Comparison of ENCODE assay signal across 21 cellular contexts in the genomic region with DNA sequence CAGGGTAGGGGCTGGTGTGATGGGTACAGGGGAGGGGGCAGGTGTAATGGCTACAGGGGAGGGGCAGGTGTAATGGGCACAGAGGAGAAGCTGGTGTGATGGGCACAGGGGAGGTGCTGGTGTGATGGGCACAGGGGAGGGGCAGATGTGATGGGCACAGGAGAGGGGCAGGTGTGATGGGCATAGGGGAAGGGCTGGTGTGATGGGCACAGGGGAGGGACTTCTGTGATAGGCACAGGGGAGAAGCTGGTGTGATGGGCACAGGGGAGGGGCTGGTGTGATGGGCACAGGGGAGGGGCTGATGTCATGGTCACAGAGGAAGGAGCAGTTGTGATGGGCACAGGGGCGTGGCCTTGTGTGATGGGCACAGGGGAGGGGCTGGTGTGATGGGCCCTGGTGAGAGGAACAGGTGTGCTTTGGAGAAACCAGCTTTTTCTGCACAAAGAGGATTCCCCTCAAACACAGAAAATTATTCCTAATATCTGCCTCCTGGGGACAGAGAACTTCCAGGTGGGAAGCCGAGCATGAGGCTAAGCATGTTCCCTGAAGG. TPM values are rescaled to one million over a fixed set of nuclear protein-coding genes. Genes with fewer than 3 reads are reported as not detected.
A peak's percentile ranks its signal among the peaks of the same experiment; 100 is the strongest.
DNase-seq lines count a peak whose midpoint lies in the region; ATAC-seq and TF ChIP-seq lines count a peak whose summit lies in the region.
"Had no signal": no experiment of that assay in that cellular context is flagged by ENCODE, and none has a peak within 500 bp of the region (broad histone marks: within the 10 kb centered on the region; RNA-seq: fewer than 3 reads in every experiment).

No MANE protein-coding gene starts in this region.

- H3K4me1 Mint-ChIP-seq in activated CD8-positive, alpha-beta memory T cell treated with anti-CD3 and anti-CD28 coated beads, Interleukin-2, amount 10 ng/mL, durations not matched to agents 7 days and 5 days = peaks cover 7% of the 10 kb centered on the region
- peaks cover 6 to 17% of the 10 kb centered on the region in 2 donors for H3K4me1 Mint-ChIP-seq in immature natural killer cell
- H3K4me1 Mint-ChIP-seq: CD4-positive, CD25-positive, alpha-beta regulatory T cell had no signal

- CTCF ChIA-PET in activated CD8-positive, alpha-beta memory T cell treated with anti-CD3 and anti-CD28 coated beads, Interleukin-2, amount 10 ng/mL, durations not matched to agents 7 days and 5 days (lab: Charles Lee) = no interaction called here

- no peaks in the 10 kb centered on the region for H3K36me3 Mint-ChIP-seq in activated CD8-positive, alpha-beta memory T cell treated with anti-CD3 and anti-CD28 coated beads, Interleukin-2, amount 10 ng/mL, durations not matched to agents 7 days and 5 days
- H3K36me3 Mint-ChIP-seq in immature natural killer cell = no peaks in the 10 kb centered on the region
- H3K36me3 Mint-ChIP-seq: CD4-positive, CD25-positive, alpha-beta regulatory T cell; CD8-positive, alpha-beta memory T cell had no signal

- H3K27ac Mint-ChIP-seq in activated CD8-positive, alpha-beta memory T cell treated with anti-CD3 and anti-CD28 coated beads, Interleukin-2, amount 10 ng/mL, durations not matched to agents 7 days and 5 days = no peak overlapping the region
- H3K27ac Mint-ChIP-seq in immature natural killer cell = peak overlapping the region in 1 of 6 donors; percentile 60
- H3K27ac Mint-ChIP-seq: CD4-positive, CD25-positive, alpha-beta regulatory T cell; CD8-positive, alpha-beta memory T cell had no signal

- TF ChIP-seq CTCF in coronary artery (IDR thresholded peaks at IDR 0.05) (no peak), MM.1S (IDR thresholded peaks at IDR 0.05; ENCODE audit: low read length) (no peak)

- no peaks in the 10 kb centered on the region for H3K79me2 ChIP-seq in MM.1S (ENCODE audit: low read length)

- no peak overlapping the region for H3K4me3 ChIP-seq in coronary artery
- H3K4me3 ChIP-seq in MM.1S (ENCODE audit: low read length) = no peak overlapping the region
- H3K4me3 ChIP-seq: GM12878, HAP-1 had no signal

- no peak overlapping the region for H3K9ac ChIP-seq in MM.1S (ENCODE audit: low read length)

- no peaks in the 10 kb centered on the region for H3K9me3 Mint-ChIP-seq in activated CD8-positive, alpha-beta memory T cell treated with anti-CD3 and anti-CD28 coated beads, Interleukin-2, amount 10 ng/mL, durations not matched to agents 7 days and 5 days (ENCODE audit: low read depth)
- H3K9me3 Mint-ChIP-seq in immature natural killer cell = no peaks in the 10 kb centered on the region
- H3K9me3 Mint-ChIP-seq: CD4-positive, CD25-positive, alpha-beta regulatory T cell; CD8-positive, alpha-beta memory T cell had no signal

- H3K27ac ChIP-seq in coronary artery (no peak overlapping the region), MM.1S (ENCODE audit: low read length) (no peak overlapping the region)
- H3K27ac ChIP-seq: HL-60 had no signal

- H3K4me1 ChIP-seq in MM.1S (ENCODE audit: low read length) = no peaks in the 10 kb centered on the region
- H3K4me1 ChIP-seq: BE2C, HAP-1 had no signal

- H3K4me3 Mint-ChIP-seq in activated CD8-positive, alpha-beta memory T cell treated with anti-CD3 and anti-CD28 coated beads, Interleukin-2, amount 10 ng/mL, durations not matched to agents 7 days and 5 days = no peak overlapping the region
- H3K4me3 Mint-ChIP-seq in immature natural killer cell = no peak overlapping the region
- H3K4me3 Mint-ChIP-seq: CD4-positive, CD25-positive, alpha-beta regulatory T cell; CD8-positive, alpha-beta memory T cell had no signal

- peaks cover 66% of the 10 kb centered on the region for H3K27me3 ChIP-seq in MM.1S (replicated peaks; ENCODE audit: insufficient read depth, low read length)

- DNase-seq in activated CD8-positive, alpha-beta memory T cell treated with anti-CD3 and anti-CD28 coated beads, Interleukin-2, amount 10 ng/mL, durations not matched to agents 7 days and 5 days = peak; percentile 27
- no peak for DNase-seq in activated CD8-positive, alpha-beta memory T cell treated with anti-CD3 and anti-CD28 coated beads, Interleukin-2, amount 50 U/mL, for 4 hours
- peak; percentile 47 for DNase-seq in coronary artery (ENCODE audit: low spot score)
- DNase-seq in mesenteric fat pad (ENCODE audit: low spot score) = peak; percentile 65
- DNase-seq in MM.1S = no peak
- DNase-seq in immature natural killer cell = no peak
- DNase-seq: ACHN; BE2C; C1 segment of cervical spinal cord; CD4-positive, CD25-positive, alpha-beta regulatory T cell; CD8-positive, alpha-beta memory T cell; COR-L47; DMS 273 treated with DMSO at 0.1 percent for 48 hours; DMS53; DND-41; EL; IMR-90 had no signal

- H3K4me2 ChIP-seq in MM.1S (ENCODE audit: low read depth, low read length) = no peak overlapping the region

- ATAC-seq in activated CD8-positive, alpha-beta memory T cell treated with anti-CD3 and anti-CD28 coated beads, Interleukin-2, amount 10 ng/mL, durations not matched to agents 7 days and 5 days = no peak
- ATAC-seq in GM18873 (IDR thresholded peaks at IDR 0.05; ENCODE audit: low FRiP score, unreplicated experiment) = no peak
- ATAC-seq: GM12878 had no signal

- H3K36me3 ChIP-seq in MM.1S (replicated peaks; ENCODE audit: insufficient read depth, low read length) = no peaks in the 10 kb centered on the region
- H3K36me3 ChIP-seq: BE2C, HAP-1 had no signal

- no peak overlapping the region for H2AFZ ChIP-seq in MM.1S (ENCODE audit: low read length)

- H3K27me3 Mint-ChIP-seq in activated CD8-positive, alpha-beta memory T cell treated with anti-CD3 and anti-CD28 coated beads, Interleukin-2, amount 10 ng/mL, durations not matched to agents 7 days and 5 days = peaks cover 41% of the 10 kb centered on the region
- peaks cover 0 to 7% (median 0%) of the 10 kb centered on the region in 3 donors for H3K27me3 Mint-ChIP-seq in immature natural killer cell (ENCODE audit: low read depth in 3 of 3)

- H4K20me1 ChIP-seq in MM.1S (ENCODE audit: insufficient read depth, low read length) = no peaks in the 10 kb centered on the region

- no peaks in the 10 kb centered on the region for H3K9me2 ChIP-seq in MM.1S (replicated peaks; ENCODE audit: insufficient read depth, low read length)

- H3K9me3 ChIP-seq in MM.1S (replicated peaks; ENCODE audit: insufficient read depth, low read length) = no peaks in the 10 kb centered on the region
- H3K9me3 ChIP-seq: BE2C, HAP-1 had no signal

- no peaks in the 10 kb centered on the region for H3F3A ChIP-seq in MM.1S (ENCODE audit: insufficient read depth, low read length)

RNA-seq across cellular contexts. Expression of a gene that starts 38.6 kb away (rescaled TPM):
- total RNA-seq in activated CD8-positive, alpha-beta memory T cell treated with anti-CD3 and anti-CD28 coated beads, Interleukin-2, amount 10 ng/mL, durations not matched to agents 7 days and 5 days = 100 to 1,000 TPM in 1 of 2 experiments, 10 to 100 TPM in 1; 96.6 to 106 TPM
- 57.4 TPM for total RNA-seq in mesenteric fat pad
- 100 to 1,000 TPM; 174 to 222 (median 184) TPM for polyA plus RNA-seq in immature natural killer cell

RNA-seq across cellular contexts. Expression of a gene that starts 41.6 kb away (rescaled TPM):
- not detected for total RNA-seq in activated CD8-positive, alpha-beta memory T cell treated with anti-CD3 and anti-CD28 coated beads, Interleukin-2, amount 10 ng/mL, durations not matched to agents 7 days and 5 days
- total RNA-seq in mesenteric fat pad = not detected
- polyA plus RNA-seq in immature natural killer cell = under 1 TPM in 2 of 3 donors, not detected in 1; 0.41 to 0.48 TPM
- total RNA-seq: CD4-positive, CD25-positive, alpha-beta regulatory T cell; CD8-positive, alpha-beta memory T cell; GM12878; IMR-90 had no signal
- polyA plus RNA-seq: CD4-positive, CD25-positive, alpha-beta regulatory T cell; CD8-positive, alpha-beta memory T cell; GM12878; IMR-90 had no signal

Comparison
In these comparisons a context has a peak if more than half of its experiments do, and no peak if none do; other contexts are left out.
1. DNase-seq: peak in activated CD8-positive, alpha-beta memory T cell treated with anti-CD3 and anti-CD28 coated beads, Interleukin-2, amount 10 ng/mL, durations not matched to agents 7 days and 5 days (single experiment), coronary artery (single experiment) and mesenteric fat pad (single experiment); none in activated CD8-positive, alpha-beta memory T cell treated with anti-CD3 and anti-CD28 coated beads, Interleukin-2, amount 50 U/mL, for 4 hours (single experiment), MM.1S (single experiment) and immature natural killer cell (0 of 3).